27 cellular contexts compared by ENCODE assay signal in genomic region chr4:70700712-70701111, GRCh38. TPM values are rescaled to one million over a fixed set of nuclear protein-coding genes. Genes with fewer than 3 reads are reported as not detected.
"Had no signal": no experiment of that assay in that cellular context is flagged by ENCODE, and none has a peak within 500 bp of the region (broad histone marks: within the 10 kb centered on the region; RNA-seq: fewer than 3 reads in every experiment).

No MANE protein-coding gene starts in this region.

- DNase-seq: hypothalamus; islet precursor cell; left ventricle myocardium inferior; midbrain; mucosa of descending colon; naive thymus-derived CD4-positive, alpha-beta T cell; ovary; right lobe of liver; stimulated activated CD4-positive, alpha-beta T cell treated with anti-CD3 and anti-CD28 coated beads, Interleukin-1b, Interleukin-23, amount 100 ng/mL, for 48 hours; stimulated activated CD4-positive, alpha-beta T cell treated with anti-CD3 and anti-CD28 coated beads, Interleukin-2, amount 100 ng/mL, for 48 hours; stimulated activated CD4-positive, alpha-beta T cell treated with anti-CD3 and anti-CD28 coated beads, Interleukin-4, amount 100 ng/mL, for 4 hours; stimulated activated CD8-positive, alpha-beta memory T cell treated with anti-CD3 and anti-CD28 coated beads, Interleukin-4, amount 100 ng/mL, for 48 hours; stimulated activated naive B cell treated with anti-CD40 and anti-IgM and Interleukin-4, amounts not matched to agents 10 μg/mL and 1 μg/mL and 100 μg/mL, for 72 hours; stimulated activated naive CD8-positive, alpha-beta T cell treated with anti-CD3 and anti-CD28 coated beads, Interleukin-15, Interleukin-2, amounts not matched to agents 100 U/mL and 50 U/mL, for 24 hours; stomach; tibial artery; trophoblast cell; upper lobe of right lung had no signal

- H3K36me3 Mint-ChIP-seq: memory B cell; naive thymus-derived CD4-positive, alpha-beta T cell; natural killer cell treated with Interleukin-12 subunit alpha and Interleukin-12 subunit beta and Interleukin-15 and Interleukin-18, amount 100 ng/mL, for 72 hours had no signal

- H3K36me3 ChIP-seq: left ventricle myocardium inferior, ovary, right atrium auricular region, right lobe of liver, stomach, thoracic aorta, upper lobe of right lung had no signal

- H3K4me3 ChIP-seq: left ventricle myocardium inferior, lung, mucosa of descending colon, ovary, right atrium auricular region, right lobe of liver, smooth muscle cell, stomach, thoracic aorta, tibial artery, upper lobe of right lung had no signal

- H3K9me3 ChIP-seq: left ventricle myocardium inferior, mucosa of descending colon, ovary, right atrium auricular region, right lobe of liver, stomach, thoracic aorta, tibial artery, upper lobe of right lung had no signal

- H3K9me3 Mint-ChIP-seq: memory B cell; naive thymus-derived CD4-positive, alpha-beta T cell; natural killer cell treated with Interleukin-12 subunit alpha and Interleukin-12 subunit beta and Interleukin-15 and Interleukin-18, amount 100 ng/mL, for 72 hours; stimulated activated naive B cell treated with anti-CD40 and anti-IgM and Interleukin-4, amounts not matched to agents 10 μg/mL and 1 μg/mL and 100 μg/mL, for 72 hours had no signal

- ATAC-seq: mucosa of descending colon; naive thymus-derived CD4-positive, alpha-beta T cell; natural killer cell treated with Interleukin-12 subunit alpha and Interleukin-12 subunit beta and Interleukin-15 and Interleukin-18, amount 100 ng/mL, for 72 hours; right lobe of liver; stimulated activated naive B cell treated with anti-CD40 and anti-IgM and Interleukin-4, amounts not matched to agents 10 μg/mL and 1 μg/mL and 100 μg/mL, for 72 hours; stimulated activated naive CD8-positive, alpha-beta T cell treated with anti-CD3 and anti-CD28 coated beads, Interleukin-15, Interleukin-2, amounts not matched to agents 100 U/mL and 50 U/mL, for 24 hours; upper lobe of right lung had no signal

- H3K4me1 ChIP-seq: upper lobe of right lung had no signal

- H3K27me3 Mint-ChIP-seq: memory B cell; naive thymus-derived CD4-positive, alpha-beta T cell; natural killer cell treated with Interleukin-12 subunit alpha and Interleukin-12 subunit beta and Interleukin-15 and Interleukin-18, amount 100 ng/mL, for 72 hours; progenitor cell of endocrine pancreas; stimulated activated naive B cell treated with anti-CD40 and anti-IgM and Interleukin-4, amounts not matched to agents 10 μg/mL and 1 μg/mL and 100 μg/mL, for 72 hours had no signal

- H3K27me3 ChIP-seq: ovary, right atrium auricular region, right lobe of liver, stomach, tibial artery, upper lobe of right lung had no signal

- H3K27ac Mint-ChIP-seq: memory B cell; naive thymus-derived CD4-positive, alpha-beta T cell; natural killer cell treated with Interleukin-12 subunit alpha and Interleukin-12 subunit beta and Interleukin-15 and Interleukin-18, amount 100 ng/mL, for 72 hours; progenitor cell of endocrine pancreas; stimulated activated naive B cell treated with anti-CD40 and anti-IgM and Interleukin-4, amounts not matched to agents 10 μg/mL and 1 μg/mL and 100 μg/mL, for 72 hours had no signal

- H3K27ac ChIP-seq: left ventricle myocardium inferior, ovary, right atrium auricular region, right lobe of liver, stomach, thoracic aorta, tibial artery, upper lobe of right lung had no signal

- H3K4me3 Mint-ChIP-seq: memory B cell; naive thymus-derived CD4-positive, alpha-beta T cell; natural killer cell treated with Interleukin-12 subunit alpha and Interleukin-12 subunit beta and Interleukin-15 and Interleukin-18, amount 100 ng/mL, for 72 hours; stimulated activated naive B cell treated with anti-CD40 and anti-IgM and Interleukin-4, amounts not matched to agents 10 μg/mL and 1 μg/mL and 100 μg/mL, for 72 hours had no signal

RNA-seq across cellular contexts. Expression of gene JCHAIN, which starts 34.4 kb away (rescaled TPM):
- total RNA-seq: kidney epithelial cell, progenitor cell of endocrine pancreas, pulmonary artery endothelial cell, smooth muscle cell had no signal
